ENCODE assay signal across 29 cellular contexts in the genomic region with DNA sequence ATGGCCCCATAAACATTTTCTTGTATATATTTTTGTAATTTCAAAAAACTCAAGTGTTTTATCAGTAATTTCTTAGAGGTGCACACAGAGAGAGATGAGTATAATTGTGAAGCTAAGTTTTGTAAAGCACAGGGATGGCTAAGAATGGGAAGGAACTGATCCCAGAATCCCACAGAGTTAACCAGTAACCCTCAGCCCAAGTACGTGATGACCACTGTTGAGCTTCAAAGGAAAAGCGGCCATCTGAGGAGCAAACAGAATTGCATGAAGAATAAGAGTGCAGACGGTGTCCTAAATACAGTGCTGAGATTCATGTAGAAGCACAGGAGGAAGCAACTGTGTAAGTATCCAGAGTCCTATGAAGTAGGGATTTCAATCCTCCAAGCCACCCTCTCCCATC.
"Had no signal": no experiment of that assay in that cellular context is flagged by ENCODE, and none has a peak within 500 bp of the region (broad histone marks: within the 10 kb centered on the region; RNA-seq: fewer than 3 reads in every experiment).

No MANE protein-coding gene starts in this region.

- H3K4me1 ChIP-seq: ascending aorta had no signal

- H3K9me3 ChIP-seq: ascending aorta had no signal

- H3K27ac ChIP-seq: ascending aorta, cardiac muscle cell, VCaP had no signal

- DNase-seq: activated B cell treated with CpG ODN at 0.5 μM for 24 hours; activated CD4-positive, alpha-beta memory T cell treated with anti-CD3 and anti-CD28 coated beads, Interleukin-2, amount 10 ng/mL, durations not matched to agents 7 days and 5 days; activated CD4-positive, alpha-beta T cell treated with anti-CD3 and anti-CD28 coated beads for 4 hours; activated CD4-positive, alpha-beta T cell treated with anti-CD3 and anti-CD28 coated beads, Interleukin-2, amount 10 ng/mL, durations not matched to agents 24 days and 14 days; activated CD4-positive, alpha-beta T cell treated with anti-CD3 and anti-CD28 coated beads, Interleukin-2, amount 50 U/mL, for 1 hour; activated CD4-positive, alpha-beta T cell treated with anti-CD3 and anti-CD28 coated beads, Interleukin-2, amount 50 U/mL, for 48 hours; activated CD4-positive, CD25-positive, alpha-beta regulatory T cell treated with anti-CD3 and anti-CD28 coated beads, Interleukin-2, amount 50 U/mL, for 72 hours; activated CD8-positive, alpha-beta memory T cell treated with anti-CD3 and anti-CD28 coated beads for 24 hours; activated CD8-positive, alpha-beta memory T cell treated with anti-CD3 and anti-CD28 coated beads, Interleukin-2, amount 10 ng/mL, durations not matched to agents 7 days and 5 days; activated CD8-positive, alpha-beta memory T cell treated with anti-CD3 and anti-CD28 coated beads, Interleukin-2, amount 50 U/mL, for 48 hours; activated CD8-positive, alpha-beta T cell treated with anti-CD3 and anti-CD28 coated beads, Interleukin-2, amount 10 ng/mL, durations not matched to agents 7 days and 5 days; activated effector memory CD4-positive, alpha-beta T cell treated with Interleukin-2 at 50 U/mL for 16 hours; activated gamma-delta T cell; activated naive CD4-positive, alpha-beta T cell treated with anti-CD3 and anti-CD28 coated beads, Interleukin-2, amount 10 ng/mL, durations not matched to agents 7 days and 5 days; activated naive CD4-positive, alpha-beta T cell treated with Interleukin-2 at 50 U/mL for 16 hours; activated naive CD8-positive, alpha-beta T cell treated with anti-CD3 and anti-CD28 coated beads, Interleukin-2, amount 10 ng/mL, durations not matched to agents 7 days and 5 days; activated naive CD8-positive, alpha-beta T cell treated with anti-CD3 and anti-CD28 coated beads, Interleukin-2, amount 50 U/mL, for 24 hours; activated T-cell treated with anti-CD3 and anti-CD28 coated beads, Interleukin-2, amount 50 U/mL, for 24 hours; activated T-cell treated with anti-CD3 and anti-CD28 coated beads, Interleukin-2, amount 50 U/mL, for 48 hours; amygdala; anterior cingulate cortex; caudate nucleus; cerebellar nuclear complex; T-helper 1 cell; T-helper 2 cell; T-helper 9 cell had no signal

- H3K36me3 ChIP-seq: ascending aorta, cardiac muscle cell had no signal

- H3K27me3 ChIP-seq: ascending aorta had no signal

- ATAC-seq: activated CD8-positive, alpha-beta memory T cell treated with anti-CD3 and anti-CD28 coated beads, Interleukin-2, amount 10 ng/mL, durations not matched to agents 7 days and 5 days; activated CD8-positive, alpha-beta T cell treated with anti-CD3 and anti-CD28 coated beads, Interleukin-2, amount 10 ng/mL, durations not matched to agents 7 days and 5 days; activated naive CD8-positive, alpha-beta T cell treated with anti-CD3 and anti-CD28 coated beads, Interleukin-2, amount 50 U/mL, for 24 hours had no signal

- H3K4me3 ChIP-seq: ascending aorta, cardiac muscle cell had no signal
